Comparison of ENCODE assay signal across 1 cellular context in the genomic region with DNA sequence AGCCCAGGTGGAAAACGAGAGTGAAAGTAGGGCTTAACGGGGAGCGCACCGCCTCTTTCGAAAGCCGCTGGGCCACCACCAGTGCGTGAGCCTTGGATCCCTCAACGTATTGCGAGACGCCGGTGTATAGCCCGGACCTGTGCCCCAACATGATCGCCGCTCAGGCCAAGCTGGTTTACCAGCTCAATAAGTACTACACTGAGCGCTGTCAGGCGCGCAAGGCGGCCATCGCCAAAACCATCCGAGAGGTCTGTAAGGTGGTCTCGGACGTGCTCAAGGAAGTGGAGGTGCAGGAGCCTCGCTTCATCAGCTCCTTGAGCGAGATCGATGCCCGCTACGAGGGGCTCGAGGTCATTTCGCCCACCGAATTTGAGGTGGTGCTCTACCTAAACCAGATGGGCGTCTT.
TF ChIP-seq lines count a peak whose summit lies in the region.

No MANE protein-coding gene starts in this region.

TF ChIP-seq in H1, 55 proteins besides CTCF, POLR2A, EP300 and RAD21:
- TF ChIP-seq GABPA (IDR thresholded peaks at IDR 0.05; ENCODE audit: borderline replicate concordance, insufficient read depth, low read length): no peak
- no peak for TF ChIP-seq SIRT6 (IDR thresholded peaks at IDR 0.05; ENCODE audit: low read length)
- TF ChIP-seq, protein P1, sequence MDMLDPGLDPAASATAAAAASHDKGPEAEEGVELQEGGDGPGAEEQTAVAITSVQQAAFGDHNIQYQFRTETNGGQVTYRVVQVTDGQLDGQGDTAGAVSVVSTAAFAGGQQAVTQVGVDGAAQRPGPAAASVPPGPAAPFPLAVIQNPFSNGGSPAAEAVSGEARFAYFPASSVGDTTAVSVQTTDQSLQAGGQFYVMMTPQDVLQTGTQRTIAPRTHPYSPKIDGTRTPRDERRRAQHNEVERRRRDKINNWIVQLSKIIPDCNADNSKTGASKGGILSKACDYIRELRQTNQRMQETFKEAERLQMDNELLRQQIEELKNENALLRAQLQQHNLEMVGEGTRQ (IDR thresholded peaks at IDR 0.05; ENCODE audit: low read length): no peak
- TF ChIP-seq YY1 (IDR thresholded peaks at IDR 0.05; ENCODE audit: low read depth, low read length): 0 out of 2 replicates have a peak, but pooled peaks have one; percentile 54
- TF ChIP-seq TAF1 (IDR thresholded peaks at IDR 0.05; ENCODE audit: low read depth, low read length): no peak
- no peak for TF ChIP-seq TEAD4 (IDR thresholded peaks at IDR 0.05; ENCODE audit: low read depth, low read length)
- no peak for TF ChIP-seq ASH2L (IDR thresholded peaks at IDR 0.05; ENCODE audit: low read length)
- TF ChIP-seq, protein P2, sequence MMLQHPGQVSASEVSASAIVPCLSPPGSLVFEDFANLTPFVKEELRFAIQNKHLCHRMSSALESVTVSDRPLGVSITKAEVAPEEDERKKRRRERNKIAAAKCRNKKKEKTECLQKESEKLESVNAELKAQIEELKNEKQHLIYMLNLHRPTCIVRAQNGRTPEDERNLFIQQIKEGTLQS (IDR thresholded peaks at IDR 0.05; ENCODE audit: insufficient read depth, low read depth, low read length): no peak
- peak; percentile 63 for TF ChIP-seq KDM4A (IDR thresholded peaks at IDR 0.05; ENCODE audit: low read depth, low read length, severe bottlenecking)
